In the genomic region with DNA sequence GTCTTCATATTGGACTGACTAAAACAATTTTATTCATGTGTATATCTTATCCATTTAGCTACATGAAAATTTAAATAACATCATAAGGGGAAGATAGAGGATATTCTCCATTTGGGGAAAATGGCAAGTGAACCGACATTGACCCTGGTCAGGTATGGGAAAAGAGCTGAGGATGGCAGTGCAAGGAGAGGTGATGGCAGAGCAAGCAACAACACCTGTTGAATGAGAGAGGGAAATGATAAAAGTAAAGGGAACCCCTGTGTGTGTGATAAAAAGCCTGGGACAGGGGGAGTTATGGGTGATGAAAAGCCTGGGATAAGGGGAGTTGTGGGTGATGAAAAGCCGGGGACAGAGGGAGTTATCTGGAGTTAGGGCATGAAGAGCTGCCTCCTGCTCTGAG, we compare ENCODE assay signal across 9 cellular contexts. TPM values are rescaled to one million over a fixed set of nuclear protein-coding genes. Genes with fewer than 3 reads are reported as not detected.
"Had no signal": no experiment of that assay in that cellular context is flagged by ENCODE, and none has a peak within 500 bp of the region (broad histone marks: within the 10 kb centered on the region; RNA-seq: fewer than 3 reads in every experiment).

No MANE protein-coding gene starts in this region.

- H3K4me3 Mint-ChIP-seq: IgD-negative memory B cell had no signal

- ATAC-seq: HepG2, K562 had no signal

- H3K27ac Mint-ChIP-seq: IgD-negative memory B cell had no signal

- H3K27ac ChIP-seq: HL-60 had no signal

- H3K36me3 Mint-ChIP-seq: IgD-negative memory B cell had no signal

- H3K4me3 ChIP-seq: K562 had no signal

- DNase-seq: IMR-90, KBM-7, KG1 had no signal

RNA-seq across cellular contexts. Expression of gene CLC, which starts 4.0 kb away (rescaled TPM):
- total RNA-seq: HepG2, HT-29, HT1080, IMR-90 had no signal

RNA-seq across cellular contexts. Expression of gene LGALS14, which starts 29.6 kb away (rescaled TPM):
- total RNA-seq: HepG2, HT-29, HT1080, IMR-90, K562 had no signal

RNA-seq across cellular contexts. Expression of gene LEUTX, which starts 44.8 kb away (rescaled TPM):
- total RNA-seq: HepG2, HT-29, HT1080, IMR-90, K562 had no signal
